Comparison of ENCODE assay signal across 2 cellular contexts in the genomic region with DNA sequence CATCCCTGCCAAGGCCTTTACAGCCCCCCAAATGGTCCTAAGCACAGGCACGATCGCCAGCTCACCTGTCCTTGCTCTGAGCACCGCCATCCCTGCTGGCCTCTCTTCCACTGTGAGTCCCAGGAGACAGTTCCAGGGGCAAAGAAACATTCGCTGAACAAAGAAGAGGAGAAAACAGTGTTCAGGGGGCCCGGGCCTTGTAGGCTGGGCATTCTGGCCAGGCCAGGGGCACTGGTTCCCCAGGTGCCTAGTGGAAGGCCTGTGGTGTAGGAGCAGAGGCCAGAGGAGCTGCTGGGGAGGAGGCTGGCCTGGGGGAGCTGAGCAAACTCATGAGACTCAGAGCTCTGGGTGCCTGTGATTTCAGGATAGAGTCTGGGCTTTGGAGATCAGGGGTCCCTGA.
TF ChIP-seq lines count a peak whose summit lies in the region.

No MANE protein-coding gene starts in this region.

TF ChIP-seq in SK-N-SH, 30 proteins besides CTCF, POLR2A, EP300 and RAD21 (continued from another document):
- TF ChIP-seq, protein P1, sequence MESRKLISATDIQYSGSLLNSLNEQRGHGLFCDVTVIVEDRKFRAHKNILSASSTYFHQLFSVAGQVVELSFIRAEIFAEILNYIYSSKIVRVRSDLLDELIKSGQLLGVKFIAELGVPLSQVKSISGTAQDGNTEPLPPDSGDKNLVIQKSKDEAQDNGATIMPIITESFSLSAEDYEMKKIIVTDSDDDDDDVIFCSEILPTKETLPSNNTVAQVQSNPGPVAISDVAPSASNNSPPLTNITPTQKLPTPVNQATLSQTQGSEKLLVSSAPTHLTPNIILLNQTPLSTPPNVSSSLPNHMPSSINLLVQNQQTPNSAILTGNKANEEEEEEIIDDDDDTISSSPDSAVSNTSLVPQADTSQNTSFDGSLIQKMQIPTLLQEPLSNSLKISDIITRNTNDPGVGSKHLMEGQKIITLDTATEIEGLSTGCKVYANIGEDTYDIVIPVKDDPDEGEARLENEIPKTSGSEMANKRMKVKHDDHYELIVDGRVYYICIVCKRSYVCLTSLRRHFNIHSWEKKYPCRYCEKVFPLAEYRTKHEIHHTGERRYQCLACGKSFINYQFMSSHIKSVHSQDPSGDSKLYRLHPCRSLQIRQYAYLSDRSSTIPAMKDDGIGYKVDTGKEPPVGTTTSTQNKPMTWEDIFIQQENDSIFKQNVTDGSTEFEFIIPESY (IDR thresholded peaks at IDR 0.05; ENCODE audit: borderline replicate concordance, low read depth) = no peak
- TF ChIP-seq, protein P2, sequence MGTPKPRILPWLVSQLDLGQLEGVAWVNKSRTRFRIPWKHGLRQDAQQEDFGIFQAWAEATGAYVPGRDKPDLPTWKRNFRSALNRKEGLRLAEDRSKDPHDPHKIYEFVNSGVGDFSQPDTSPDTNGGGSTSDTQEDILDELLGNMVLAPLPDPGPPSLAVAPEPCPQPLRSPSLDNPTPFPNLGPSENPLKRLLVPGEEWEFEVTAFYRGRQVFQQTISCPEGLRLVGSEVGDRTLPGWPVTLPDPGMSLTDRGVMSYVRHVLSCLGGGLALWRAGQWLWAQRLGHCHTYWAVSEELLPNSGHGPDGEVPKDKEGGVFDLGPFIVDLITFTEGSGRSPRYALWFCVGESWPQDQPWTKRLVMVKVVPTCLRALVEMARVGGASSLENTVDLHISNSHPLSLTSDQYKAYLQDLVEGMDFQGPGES (IDR thresholded peaks at IDR 0.05; ENCODE audit: low read depth, low read length) = no peak
- TF ChIP-seq POLR2AphosphoS5 (IDR thresholded peaks at IDR 0.05; ENCODE audit: low read depth, low read length) (no peak), TAF1 (IDR thresholded peaks at IDR 0.05; ENCODE audit: borderline replicate concordance, low read depth, low read length) (no peak), NRF1 (IDR thresholded peaks at IDR 0.05; ENCODE audit: low read depth, low read length) (no peak), EZH2phosphoT487 (IDR thresholded peaks at IDR 0.05; ENCODE audit: borderline replicate concordance, low read depth) (no peak), RCOR1 (IDR thresholded peaks at IDR 0.05; ENCODE audit: low read length) (no peak), RFX5 (IDR thresholded peaks at IDR 0.05; ENCODE audit: low read length) (no peak), JUND (IDR thresholded peaks at IDR 0.05) (no peak), FOXJ3 (CRISPR knock-in tag; IDR thresholded peaks at IDR 0.05) (no peak), FOXM1 (IDR thresholded peaks at IDR 0.05; ENCODE audit: low read depth) (no peak), MXI1 (IDR thresholded peaks at IDR 0.05; ENCODE audit: low read depth, low read length) (no peak)
- TF ChIP-seq, protein P3, sequence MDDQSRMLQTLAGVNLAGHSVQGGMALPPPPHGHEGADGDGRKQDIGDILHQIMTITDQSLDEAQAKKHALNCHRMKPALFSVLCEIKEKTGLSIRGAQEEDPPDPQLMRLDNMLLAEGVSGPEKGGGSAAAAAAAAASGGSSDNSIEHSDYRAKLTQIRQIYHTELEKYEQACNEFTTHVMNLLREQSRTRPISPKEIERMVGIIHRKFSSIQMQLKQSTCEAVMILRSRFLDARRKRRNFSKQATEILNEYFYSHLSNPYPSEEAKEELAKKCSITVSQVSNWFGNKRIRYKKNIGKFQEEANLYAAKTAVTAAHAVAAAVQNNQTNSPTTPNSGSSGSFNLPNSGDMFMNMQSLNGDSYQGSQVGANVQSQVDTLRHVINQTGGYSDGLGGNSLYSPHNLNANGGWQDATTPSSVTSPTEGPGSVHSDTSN (IDR thresholded peaks at IDR 0.05) = no peak
- TF ChIP-seq, protein P4, sequence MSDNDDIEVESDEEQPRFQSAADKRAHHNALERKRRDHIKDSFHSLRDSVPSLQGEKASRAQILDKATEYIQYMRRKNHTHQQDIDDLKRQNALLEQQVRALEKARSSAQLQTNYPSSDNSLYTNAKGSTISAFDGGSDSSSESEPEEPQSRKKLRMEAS (IDR thresholded peaks at IDR 0.05; ENCODE audit: low read depth) = no peak
TF ChIP-seq in SK-N-SH: peak in this region for 0.

TF ChIP-seq in SK-N-SH treated with all-trans-retinoic acid at 6 μM for 48 hours, 23 proteins besides CTCF, POLR2A, EP300 and RAD21 (continued from another document):
- TF ChIP-seq, protein P5, sequence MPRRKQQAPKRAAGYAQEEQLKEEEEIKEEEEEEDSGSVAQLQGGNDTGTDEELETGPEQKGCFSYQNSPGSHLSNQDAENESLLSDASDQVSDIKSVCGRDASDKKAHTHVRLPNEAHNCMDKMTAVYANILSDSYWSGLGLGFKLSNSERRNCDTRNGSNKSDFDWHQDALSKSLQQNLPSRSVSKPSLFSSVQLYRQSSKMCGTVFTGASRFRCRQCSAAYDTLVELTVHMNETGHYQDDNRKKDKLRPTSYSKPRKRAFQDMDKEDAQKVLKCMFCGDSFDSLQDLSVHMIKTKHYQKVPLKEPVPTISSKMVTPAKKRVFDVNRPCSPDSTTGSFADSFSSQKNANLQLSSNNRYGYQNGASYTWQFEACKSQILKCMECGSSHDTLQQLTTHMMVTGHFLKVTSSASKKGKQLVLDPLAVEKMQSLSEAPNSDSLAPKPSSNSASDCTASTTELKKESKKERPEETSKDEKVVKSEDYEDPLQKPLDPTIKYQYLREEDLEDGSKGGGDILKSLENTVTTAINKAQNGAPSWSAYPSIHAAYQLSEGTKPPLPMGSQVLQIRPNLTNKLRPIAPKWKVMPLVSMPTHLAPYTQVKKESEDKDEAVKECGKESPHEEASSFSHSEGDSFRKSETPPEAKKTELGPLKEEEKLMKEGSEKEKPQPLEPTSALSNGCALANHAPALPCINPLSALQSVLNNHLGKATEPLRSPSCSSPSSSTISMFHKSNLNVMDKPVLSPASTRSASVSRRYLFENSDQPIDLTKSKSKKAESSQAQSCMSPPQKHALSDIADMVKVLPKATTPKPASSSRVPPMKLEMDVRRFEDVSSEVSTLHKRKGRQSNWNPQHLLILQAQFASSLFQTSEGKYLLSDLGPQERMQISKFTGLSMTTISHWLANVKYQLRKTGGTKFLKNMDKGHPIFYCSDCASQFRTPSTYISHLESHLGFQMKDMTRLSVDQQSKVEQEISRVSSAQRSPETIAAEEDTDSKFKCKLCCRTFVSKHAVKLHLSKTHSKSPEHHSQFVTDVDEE (CRISPR knock-in tag; IDR thresholded peaks at IDR 0.05) = no peak
- TF ChIP-seq CSDC2 (CRISPR knock-in tag; IDR thresholded peaks at IDR 0.05) = no peak
- TF ChIP-seq BACH2 (CRISPR knock-in tag; IDR thresholded peaks at IDR 0.05; ENCODE audit: borderline replicate concordance) = no peak
- no peak for TF ChIP-seq ESRRG (CRISPR knock-in tag; IDR thresholded peaks at IDR 0.05)
- no peak for TF ChIP-seq TOX (CRISPR knock-in tag; IDR thresholded peaks at IDR 0.05; ENCODE audit: borderline replicate concordance)
- no peak for TF ChIP-seq OSR1 (CRISPR knock-in tag; IDR thresholded peaks at IDR 0.05)
- TF ChIP-seq, protein P6, sequence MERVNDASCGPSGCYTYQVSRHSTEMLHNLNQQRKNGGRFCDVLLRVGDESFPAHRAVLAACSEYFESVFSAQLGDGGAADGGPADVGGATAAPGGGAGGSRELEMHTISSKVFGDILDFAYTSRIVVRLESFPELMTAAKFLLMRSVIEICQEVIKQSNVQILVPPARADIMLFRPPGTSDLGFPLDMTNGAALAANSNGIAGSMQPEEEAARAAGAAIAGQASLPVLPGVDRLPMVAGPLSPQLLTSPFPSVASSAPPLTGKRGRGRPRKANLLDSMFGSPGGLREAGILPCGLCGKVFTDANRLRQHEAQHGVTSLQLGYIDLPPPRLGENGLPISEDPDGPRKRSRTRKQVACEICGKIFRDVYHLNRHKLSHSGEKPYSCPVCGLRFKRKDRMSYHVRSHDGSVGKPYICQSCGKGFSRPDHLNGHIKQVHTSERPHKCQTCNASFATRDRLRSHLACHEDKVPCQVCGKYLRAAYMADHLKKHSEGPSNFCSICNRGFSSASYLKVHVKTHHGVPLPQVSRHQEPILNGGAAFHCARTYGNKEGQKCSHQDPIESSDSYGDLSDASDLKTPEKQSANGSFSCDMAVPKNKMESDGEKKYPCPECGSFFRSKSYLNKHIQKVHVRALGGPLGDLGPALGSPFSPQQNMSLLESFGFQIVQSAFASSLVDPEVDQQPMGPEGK (CRISPR knock-in tag; IDR thresholded peaks at IDR 0.05; ENCODE audit: borderline replicate concordance) = no peak
- TF ChIP-seq ZFP3 (CRISPR knock-in tag; IDR thresholded peaks at IDR 0.05) = no peak
- no peak for TF ChIP-seq ZNF565 (CRISPR knock-in tag; conservative IDR thresholded peaks at IDR 0.05; ENCODE audit: low read depth)
- no peak for TF ChIP-seq ZNF70 (CRISPR knock-in tag; IDR thresholded peaks at IDR 0.05)
- TF ChIP-seq ZC3H10 (CRISPR knock-in tag; IDR thresholded peaks at IDR 0.05) = no peak
- TF ChIP-seq, protein P7, sequence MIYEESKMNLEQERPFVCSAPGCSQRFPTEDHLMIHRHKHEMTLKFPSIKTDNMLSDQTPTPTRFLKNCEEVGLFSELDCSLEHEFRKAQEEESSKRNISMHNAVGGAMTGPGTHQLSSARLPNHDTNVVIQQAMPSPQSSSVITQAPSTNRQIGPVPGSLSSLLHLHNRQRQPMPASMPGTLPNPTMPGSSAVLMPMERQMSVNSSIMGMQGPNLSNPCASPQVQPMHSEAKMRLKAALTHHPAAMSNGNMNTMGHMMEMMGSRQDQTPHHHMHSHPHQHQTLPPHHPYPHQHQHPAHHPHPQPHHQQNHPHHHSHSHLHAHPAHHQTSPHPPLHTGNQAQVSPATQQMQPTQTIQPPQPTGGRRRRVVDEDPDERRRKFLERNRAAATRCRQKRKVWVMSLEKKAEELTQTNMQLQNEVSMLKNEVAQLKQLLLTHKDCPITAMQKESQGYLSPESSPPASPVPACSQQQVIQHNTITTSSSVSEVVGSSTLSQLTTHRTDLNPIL (CRISPR knock-in tag; IDR thresholded peaks at IDR 0.05; ENCODE audit: low read depth) = no peak
